ENCODE assay signal across 8 cellular contexts in genomic region chr1:36924282-36924791, GRCh38.
A peak's percentile ranks its signal among the peaks of the same experiment; 100 is the strongest.
DNase-seq lines count a peak whose midpoint lies in the region; ATAC-seq lines count a peak whose summit lies in the region.

No MANE protein-coding gene starts in this region.

- DNase-seq in NCI-H2081 (lab: John Stamatoyannopoulos, UW) = peak; percentile 49 to 62
- DNase-seq in NCI-H2081 treated with DMSO at 0.1 percent for 48 hours (lab: John Stamatoyannopoulos, UW) = no peak
- DNase-seq in NCI-H226 = peak; percentile 24
- peak; percentile 16 for DNase-seq in activated naive CD4-positive, alpha-beta T cell treated with anti-CD3 and anti-CD28 coated beads, Interleukin-2, amount 50 U/mL, for 16 hours
- DNase-seq in iPS DF 4.7 (ENCODE audit: extremely low read depth, low spot score) = peak; percentile 28
- peak; percentile 22 for DNase-seq in stimulated activated CD4-positive, alpha-beta T cell treated with anti-CD3 and anti-CD28 coated beads, Interleukin-4, amount 100 ng/mL, for 24 hours
- DNase-seq in NK-92 treated with Interleukin-12 subunit alpha and Interleukin-12 subunit beta, amount 100 ng/mL, for 24 hours (lab: John Stamatoyannopoulos, UW) = no peak

- ATAC-seq in GM19023 (IDR thresholded peaks at IDR 0.05; ENCODE audit: unreplicated experiment) = no peak

Comparison
In these comparisons a context has a peak if more than half of its experiments do, and no peak if none do; other contexts are left out.
1. DNase-seq: peak in NCI-H2081 (2 of 2), NCI-H226 (single experiment), activated naive CD4-positive, alpha-beta T cell treated with anti-CD3 and anti-CD28 coated beads, Interleukin-2, amount 50 U/mL, for 16 hours (single experiment), iPS DF 4.7 (single experiment) and stimulated activated CD4-positive, alpha-beta T cell treated with anti-CD3 and anti-CD28 coated beads, Interleukin-4, amount 100 ng/mL, for 24 hours (single experiment); none in NCI-H2081 treated with DMSO at 0.1 percent for 48 hours (single experiment) and NK-92 treated with Interleukin-12 subunit alpha and Interleukin-12 subunit beta, amount 100 ng/mL, for 24 hours (single experiment).